ENCODE assay signal across 16 cellular contexts in genomic region chr12:109735825-109736551, GRCh38. TPM values are rescaled to one million over a fixed set of nuclear protein-coding genes. Genes with fewer than 3 reads are reported as not detected.
DNase-seq lines count a peak whose midpoint lies in the region; ATAC-seq and TF ChIP-seq lines count a peak whose summit lies in the region.
"Had no signal": no experiment of that assay in that cellular context is flagged by ENCODE, and none has a peak within 500 bp of the region (broad histone marks: within the 10 kb centered on the region; RNA-seq: fewer than 3 reads in every experiment).

No MANE protein-coding gene starts in this region.

- H3K27ac Mint-ChIP-seq in activated T-cell treated with anti-CD3 and anti-CD28 coated beads, Interleukin-2, amount 50 U/mL, for 72 hours, result no peak overlapping the region
- H3K27ac Mint-ChIP-seq in naive thymus-derived CD4-positive, alpha-beta T cell, result no peak overlapping the region
- H3K27ac Mint-ChIP-seq: activated CD4-positive, alpha-beta memory T cell treated with anti-CD3 and anti-CD28 coated beads for 36 hours; activated naive CD4-positive, alpha-beta T cell treated with anti-CD3 and anti-CD28 coated beads, Interleukin-2, amount 50 U/mL, for 72 hours had no signal

- H3K4me1 Mint-ChIP-seq in activated T-cell treated with anti-CD3 and anti-CD28 coated beads, Interleukin-2, amount 50 U/mL, for 72 hours (ENCODE audit: low read depth), result no peaks in the 10 kb centered on the region
- H3K4me1 Mint-ChIP-seq in naive thymus-derived CD4-positive, alpha-beta T cell, result peaks cover 0 to 1% (median 0%) of the 10 kb centered on the region in 7 donors
- H3K4me1 Mint-ChIP-seq: CD8-positive, alpha-beta memory T cell had no signal

- H3K36me3 ChIP-seq in left lung (no peaks in the 10 kb centered on the region), sigmoid colon (no peaks in the 10 kb centered on the region)
- H3K36me3 ChIP-seq in naive thymus-derived CD4-positive, alpha-beta T cell (ENCODE audit: control insufficient read depth in 2 of 3, insufficient read depth in 3 of 3, low read length in 3 of 3), result no peaks in the 10 kb centered on the region
- H3K36me3 ChIP-seq: cardiac muscle cell, tibial nerve had no signal

- intact Hi-C loops in dorsolateral prefrontal cortex (cut with DNase I) (no loop called here), left lung (cut with DNase I) (no loop called here), sigmoid colon (cut with DNase I) (no loop called here)
- intact Hi-C loops in naive thymus-derived CD4-positive, alpha-beta T cell (cut with micrococcal nuclease), result no loop called here

- CTCF ChIA-PET in naive thymus-derived CD4-positive, alpha-beta T cell (lab: Charles Lee), result interaction anchor here (0.6 kb wide), 1 partner anchor 579 kb away, joined by 3 read pairs; no protein-coding TSS in a partner anchor

- no peak for ATAC-seq in activated T-cell treated with anti-CD3 and anti-CD28 coated beads, Interleukin-2, amount 50 U/mL, for 72 hours (replicated peaks in 1 of 2)
- no peak for ATAC-seq in left lung
- no peak for ATAC-seq in naive thymus-derived CD4-positive, alpha-beta T cell

- DNase-seq in activated T-cell treated with anti-CD3 and anti-CD28 coated beads, Interleukin-2, amount 50 U/mL, for 1 hour, result peak; percentile 13
- no peak for DNase-seq in activated T-cell treated with anti-CD3 and anti-CD28 coated beads, Interleukin-2, amount 50 U/mL, for 72 hours
- DNase-seq in dorsolateral prefrontal cortex, result peak in 8 of 10 donors; percentile 3 to 42 (median 31)
- DNase-seq in left lung, result peak; percentile 16 to 29
- DNase-seq in sigmoid colon, result peak; percentile 46
- DNase-seq in stimulated activated CD8-positive, alpha-beta memory T cell treated with anti-CD3 and anti-CD28 coated beads, Interleukin-4, amount 100 ng/mL, for 48 hours, result no peak
- DNase-seq in HT-29 (ENCODE audit: low spot score), result no peak
- no peak for DNase-seq in naive thymus-derived CD4-positive, alpha-beta T cell
- DNase-seq: foreskin melanocyte; SIG-M5; stimulated activated CD4-positive, alpha-beta T cell treated with anti-CD3 and anti-CD28 coated beads, Interleukin-1b, Interleukin-23, amount 100 ng/mL, for 48 hours had no signal

- no peak for TF ChIP-seq CTCF in dorsolateral prefrontal cortex (IDR thresholded peaks at IDR 0.05 in 54 of 56, conservative IDR thresholded peaks at IDR 0.05 in 2 of 56; ENCODE audit: low read depth in 1 of 56, partially characterized antibody in 56 of 56)
- TF ChIP-seq CTCF in left lung (IDR thresholded peaks at IDR 0.05), result no peak
- TF ChIP-seq CTCF in sigmoid colon (IDR thresholded peaks at IDR 0.05), result no peak

- TF ChIP-seq EP300 in sigmoid colon (IDR thresholded peaks at IDR 0.05), result no peak

- H3K9me3 ChIP-seq in left lung (no peaks in the 10 kb centered on the region), sigmoid colon (no peaks in the 10 kb centered on the region)
- no peaks in the 10 kb centered on the region for H3K9me3 ChIP-seq in naive thymus-derived CD4-positive, alpha-beta T cell (ENCODE audit: control insufficient read depth in 2 of 3, low read length in 3 of 3)
- H3K9me3 ChIP-seq: tibial nerve had no signal

- H3K27ac ChIP-seq in dorsolateral prefrontal cortex (peak overlapping the region in 19 of 59 donors; percentile 10 to 66 (median 27)), left lung (no peak overlapping the region), sigmoid colon (no peak overlapping the region)
- no peak overlapping the region for H3K27ac ChIP-seq in naive thymus-derived CD4-positive, alpha-beta T cell (ENCODE audit: low read depth, low read length)
- H3K27ac ChIP-seq: cardiac muscle cell, tibial nerve had no signal

- peaks cover 21% of the 10 kb centered on the region for H3K27me3 Mint-ChIP-seq in activated T-cell treated with anti-CD3 and anti-CD28 coated beads, Interleukin-2, amount 50 U/mL, for 72 hours (ENCODE audit: low read depth)
- peaks cover 25 to 41% (median 34%) of the 10 kb centered on the region in 5 donors for H3K27me3 Mint-ChIP-seq in naive thymus-derived CD4-positive, alpha-beta T cell

- H3K9me3 Mint-ChIP-seq in activated T-cell treated with anti-CD3 and anti-CD28 coated beads, Interleukin-2, amount 50 U/mL, for 72 hours, result no peaks in the 10 kb centered on the region
- H3K9me3 Mint-ChIP-seq in naive thymus-derived CD4-positive, alpha-beta T cell, result no peaks in the 10 kb centered on the region
- H3K9me3 Mint-ChIP-seq: activated CD4-positive, alpha-beta memory T cell treated with anti-CD3 and anti-CD28 coated beads for 36 hours; activated naive CD4-positive, alpha-beta T cell treated with anti-CD3 and anti-CD28 coated beads, Interleukin-2, amount 50 U/mL, for 72 hours; CD8-positive, alpha-beta memory T cell had no signal

- no peak for TF ChIP-seq POLR2A in sigmoid colon (IDR thresholded peaks at IDR 0.05)

- H3K4me1 ChIP-seq in left lung, result no peaks in the 10 kb centered on the region
- no peaks in the 10 kb centered on the region for H3K4me1 ChIP-seq in sigmoid colon
- H3K4me1 ChIP-seq in naive thymus-derived CD4-positive, alpha-beta T cell (ENCODE audit: control insufficient read depth in 2 of 2, insufficient read depth in 2 of 2, low read length in 2 of 2), result no peaks in the 10 kb centered on the region

- H3K4me3 ChIP-seq in dorsolateral prefrontal cortex (no peak overlapping the region), left lung (no peak overlapping the region), sigmoid colon (no peak overlapping the region)
- H3K4me3 ChIP-seq in naive thymus-derived CD4-positive, alpha-beta T cell (ENCODE audit: low read length), result no peak overlapping the region
- H3K4me3 ChIP-seq: cardiac muscle cell, tibial nerve had no signal

- H3K27me3 ChIP-seq in dorsolateral prefrontal cortex (no peaks in the 10 kb centered on the region), left lung (peaks cover 0 to 39% of the 10 kb centered on the region in 2 donors), sigmoid colon (peaks cover 0 to 4% (median 0%) of the 10 kb centered on the region in 3 donors)
- H3K27me3 ChIP-seq in naive thymus-derived CD4-positive, alpha-beta T cell (ENCODE audit: control insufficient read depth in 2 of 2, insufficient read depth in 2 of 2, low read length in 2 of 2), result no peaks in the 10 kb centered on the region
- H3K27me3 ChIP-seq: cardiac muscle cell had no signal

- POLR2A ChIA-PET in naive thymus-derived CD4-positive, alpha-beta T cell (lab: Charles Lee), result no interaction called here

- H3K36me3 Mint-ChIP-seq in activated T-cell treated with anti-CD3 and anti-CD28 coated beads, Interleukin-2, amount 50 U/mL, for 72 hours (ENCODE audit: insufficient read depth in 2 of 2), result no peaks in the 10 kb centered on the region
- peaks cover 0 to 6% (median 0%) of the 10 kb centered on the region in 5 donors for H3K36me3 Mint-ChIP-seq in naive thymus-derived CD4-positive, alpha-beta T cell
- H3K36me3 Mint-ChIP-seq: activated CD4-positive, alpha-beta memory T cell treated with anti-CD3 and anti-CD28 coated beads for 36 hours; activated naive CD4-positive, alpha-beta T cell treated with anti-CD3 and anti-CD28 coated beads, Interleukin-2, amount 50 U/mL, for 72 hours had no signal

- no peak overlapping the region for H3K4me3 Mint-ChIP-seq in activated T-cell treated with anti-CD3 and anti-CD28 coated beads, Interleukin-2, amount 50 U/mL, for 72 hours
- H3K4me3 Mint-ChIP-seq in naive thymus-derived CD4-positive, alpha-beta T cell, result no peak overlapping the region
- H3K4me3 Mint-ChIP-seq: activated CD4-positive, alpha-beta memory T cell treated with anti-CD3 and anti-CD28 coated beads for 36 hours; CD8-positive, alpha-beta memory T cell had no signal

- 69 to 70% methylated on average over 9 of the region's 9 CpGs for whole genome bisulfite sequencing in sigmoid colon, 2 donors

RNA-seq across cellular contexts. Expression of gene FAM222A, which starts 22.4 kb away (rescaled TPM):
- under 1 TPM; 0.53 to 0.55 TPM for total RNA-seq in activated T-cell treated with anti-CD3 and anti-CD28 coated beads, Interleukin-2, amount 50 U/mL, for 72 hours
- total RNA-seq in dorsolateral prefrontal cortex, result 10 to 100 TPM; 10.4 to 85.9 (median 23.1) TPM
- total RNA-seq in left lung, result 1 to 10 TPM; 2.9 to 3.1 TPM
- 1 to 10 TPM; 1.1 to 3.3 (median 1.7) TPM for total RNA-seq in sigmoid colon
- 1 to 10 TPM; 1.2 to 2.2 (median 2.1) TPM for polyA plus RNA-seq in sigmoid colon
- 4.8 and 5.1 TPM in 2 replicates for total RNA-seq in HT-29 (2014; rRNA removed; shearing (Covaris generic))
- total RNA-seq in naive thymus-derived CD4-positive, alpha-beta T cell, result 1 to 10 TPM in 2 of 5 experiments, under 1 TPM in 3; 0.24 to 1.6 (median 0.80) TPM
- under 1 TPM; 0.08 to 0.09 TPM for polyA plus RNA-seq in naive thymus-derived CD4-positive, alpha-beta T cell

Comparison
In these comparisons a context has a peak if more than half of its experiments do, and no peak if none do; other contexts are left out.
1. DNase-seq: peak in activated T-cell treated with anti-CD3 and anti-CD28 coated beads, Interleukin-2, amount 50 U/mL, for 1 hour (single experiment), dorsolateral prefrontal cortex (8 of 10), left lung (2 of 2) and sigmoid colon (single experiment); none in activated T-cell treated with anti-CD3 and anti-CD28 coated beads, Interleukin-2, amount 50 U/mL, for 72 hours (0 of 2), stimulated activated CD8-positive, alpha-beta memory T cell treated with anti-CD3 and anti-CD28 coated beads, Interleukin-4, amount 100 ng/mL, for 48 hours (single experiment), HT-29 (single experiment) and naive thymus-derived CD4-positive, alpha-beta T cell (0 of 9).